ENCODE assay signal across 8 cellular contexts in the genomic region with DNA sequence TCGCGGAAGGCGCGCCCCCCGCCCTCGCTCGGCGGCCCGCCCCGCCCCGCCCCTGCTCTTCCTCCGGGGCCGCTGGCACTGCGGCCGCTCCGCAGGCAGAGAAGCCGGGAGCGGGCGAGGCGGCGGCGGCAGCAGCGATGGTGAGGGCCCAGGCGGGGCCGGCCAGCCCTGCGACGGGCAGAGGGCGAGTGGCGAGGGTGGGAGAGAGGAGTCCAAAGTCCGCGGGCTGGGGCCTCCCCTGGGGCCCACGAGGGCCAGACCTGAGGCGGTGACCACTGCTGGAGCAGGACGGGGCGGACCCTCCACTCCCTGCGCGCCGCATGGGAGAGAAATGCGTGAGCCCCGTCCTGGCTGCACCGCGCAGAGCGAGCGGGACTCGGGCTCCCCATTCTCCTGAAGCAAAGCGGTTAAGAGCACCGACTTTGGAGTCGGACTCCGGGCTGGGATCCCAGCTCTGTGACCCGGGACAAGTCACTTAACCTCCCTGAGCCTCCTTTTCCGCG. TPM values are rescaled to one million over a fixed set of nuclear protein-coding genes. Genes with fewer than 3 reads are reported as not detected.
DNase-seq lines count a peak whose midpoint lies in the region; TF ChIP-seq lines count a peak whose summit lies in the region.

A gene with protein sequence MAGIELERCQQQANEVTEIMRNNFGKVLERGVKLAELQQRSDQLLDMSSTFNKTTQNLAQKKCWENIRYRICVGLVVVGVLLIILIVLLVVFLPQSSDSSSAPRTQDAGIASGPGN (plus strand): TSS at position 78 of the 503 bp plus-strand sequence. CDS start 60 bp downstream, at position 138.

- peak within 1 kb of the TSS; percentile 54 for H3K4me3 ChIP-seq in HUES64 (ENCODE audit: low read length)
- peak within 1 kb of the TSS; percentile 3 for H3K4me3 ChIP-seq in hepatocyte
- H3K4me3 ChIP-seq in skeletal muscle satellite cell (ENCODE audit: low read length) = peak within 1 kb of the TSS; percentile 73

- no peaks in the 10 kb centered on the region for H3K36me3 ChIP-seq in HUES64 (ENCODE audit: insufficient read depth, low read length)
- H3K36me3 ChIP-seq in hepatocyte (replicated peaks; ENCODE audit: insufficient read depth, low read depth) = no peaks in the 10 kb centered on the region
- no peaks in the 10 kb centered on the region for H3K36me3 ChIP-seq in skeletal muscle satellite cell (ENCODE audit: insufficient read depth, low read length)

- H3K9me2 ChIP-seq in hepatocyte (replicated peaks; ENCODE audit: insufficient read depth) = no peaks in the 10 kb centered on the region

- peak within 1 kb of the TSS; percentile 32 for H2AFZ ChIP-seq in hepatocyte

- no peak for TF ChIP-seq CTCF in hepatocyte (IDR thresholded peaks at IDR 0.05; ENCODE audit: poor library complexity)

- peaks cover 10% of the 10 kb centered on the region for H3K79me2 ChIP-seq in hepatocyte

- no peaks in the 10 kb centered on the region for H4K20me1 ChIP-seq in hepatocyte (ENCODE audit: insufficient read depth, poor library complexity, severe bottlenecking)

- DNase-seq in activated gamma-delta T cell (lab: John Stamatoyannopoulos, UW) = peak; percentile 42
- DNase-seq in activated gamma-delta T cell treated with Interleukin-2 at 50 U/mL for 16 hours = no peak
- DNase-seq in hepatocyte (ENCODE audit: low spot score) = peak; percentile 80
- no peak for DNase-seq in NCI-H2107 (lab: John Stamatoyannopoulos, UW)
- no peak for DNase-seq in RPMI8226

- WGBS in HUES64 = 92% methylated on average over 52 of the region's 52 CpGs
- WGBS in adipose tissue, 3 donors = 3 to 13% (median 4%) methylated on average over 40 to 52 of the region's 52 CpGs
- 13% methylated on average over 30 of the region's 52 CpGs for WGBS in hepatocyte (ENCODE audit: low lambda C conversion rate, missing lambda C conversion rate)

- H3K4me1 ChIP-seq in HUES64 (ENCODE audit: insufficient read depth, low read length) (peaks cover 18% of the 10 kb centered on the region), hepatocyte (ENCODE audit: insufficient read depth) (peaks cover 24% of the 10 kb centered on the region), skeletal muscle satellite cell (ENCODE audit: control insufficient read depth, insufficient read depth, low read length) (peaks cover 54% of the 10 kb centered on the region)

- H3K9ac ChIP-seq in HUES64 (ENCODE audit: low read depth, low read length) (peak within 1 kb of the TSS; percentile 47; the same call in 1 of the 2 replicates), skeletal muscle satellite cell (ENCODE audit: low read depth, low read length) (peak within 1 kb of the TSS; percentile 88)

- H3K4me2 ChIP-seq in hepatocyte (peak within 1 kb of the TSS; percentile 83), skeletal muscle satellite cell (ENCODE audit: low read length) (peak within 1 kb of the TSS; percentile 80)

- H3K9me3 ChIP-seq in HUES64 (ENCODE audit: insufficient read depth, low read depth, low read length) (no peaks in the 10 kb centered on the region), hepatocyte (ENCODE audit: low read depth) (no peaks in the 10 kb centered on the region), skeletal muscle satellite cell (replicated peaks; ENCODE audit: low read length) (no peaks in the 10 kb centered on the region)

- H3K27ac ChIP-seq in HUES64 (ENCODE audit: low read depth, low read length) (no peak within 1 kb of the TSS), adipose tissue (ENCODE audit: low read depth, low read length) (peak within 1 kb of the TSS; percentile 79), hepatocyte (peak within 1 kb of the TSS; percentile 83)

- H3K27me3 ChIP-seq in HUES64 (ENCODE audit: insufficient read depth, low read length) = peaks cover 49% of the 10 kb centered on the region
- no peaks in the 10 kb centered on the region for H3K27me3 ChIP-seq in hepatocyte
- no peaks in the 10 kb centered on the region for H3K27me3 ChIP-seq in skeletal muscle satellite cell (ENCODE audit: control insufficient read depth, insufficient read depth, low read length)

RNA-seq across cellular contexts. Expression of the gene that starts here (rescaled TPM):
- 5.3 TPM for polyA plus RNA-seq in HUES64 (2013, experiment 1 of 2)
- polyA plus RNA-seq in HUES64 (2013, experiment 2 of 2) = 10.3 TPM
- polyA plus RNA-seq in adipose tissue = 100 to 1,000 TPM in 2 of 3 donors, 10 to 100 TPM in 1; 38.7 to 292 (median 145) TPM
- 2.1 and 2.7 TPM in 2 replicates for total RNA-seq in hepatocyte
- polyA plus RNA-seq in hepatocyte = 36.1 TPM in 2 replicates
- total RNA-seq in skeletal muscle satellite cell (2012; rRNA removed) = 10.6 and 38.0 TPM in 2 replicates

Comparison
In these comparisons a context has a peak if more than half of its experiments do, and no peak if none do; other contexts are left out.
1. DNase-seq: peak in activated gamma-delta T cell (single experiment) and hepatocyte (single experiment); none in activated gamma-delta T cell treated with Interleukin-2 at 50 U/mL for 16 hours (single experiment), NCI-H2107 (single experiment) and RPMI8226 (single experiment).
2. H3K4me3 ChIP-seq: peak in every context shown above with its lines; median percentile 73 in skeletal muscle satellite cell; 54 in HUES64; 3 in hepatocyte.